2 cellular contexts compared by ENCODE assay signal in the genomic region with DNA sequence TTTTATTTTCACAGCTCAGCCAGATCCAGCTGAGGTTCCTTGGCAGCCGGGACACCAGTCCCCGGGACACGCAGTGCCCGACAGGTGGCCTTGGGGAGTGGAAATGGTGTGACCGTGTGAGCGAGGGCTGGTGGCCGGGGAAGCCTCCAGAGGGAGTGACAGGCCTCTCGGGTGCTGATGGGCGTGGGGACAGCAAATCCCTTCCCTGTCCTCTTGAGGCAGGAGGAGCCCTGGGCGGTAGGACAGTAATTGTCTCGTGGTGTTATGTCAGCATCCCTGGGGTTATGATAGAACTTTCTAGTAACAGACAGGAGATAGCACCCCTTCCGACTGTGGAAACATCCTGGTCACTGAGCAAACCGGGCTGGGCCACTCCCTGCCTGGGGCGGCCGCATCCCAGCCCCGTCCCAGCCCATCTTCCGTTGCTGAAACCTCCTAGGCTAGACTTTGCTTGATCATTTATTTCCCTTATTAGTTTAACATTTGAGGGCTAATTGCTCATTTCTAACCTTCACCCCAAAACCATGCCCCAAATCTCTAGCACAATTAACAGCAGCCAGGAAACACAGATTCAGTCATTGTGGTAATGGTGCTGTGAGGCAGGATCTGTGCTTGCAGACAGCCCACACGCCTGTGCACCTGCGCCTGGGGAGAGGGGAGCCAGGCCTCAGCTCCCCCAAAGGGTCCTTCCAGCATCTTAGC.
TF ChIP-seq lines count a peak whose summit lies in the region.

No MANE protein-coding gene starts in this region.

TF ChIP-seq in HCT116, 20 proteins besides CTCF, POLR2A, EP300 and RAD21:
- TF ChIP-seq POLR2AphosphoS5 (IDR thresholded peaks at IDR 0.05; ENCODE audit: low read depth, low read length) (no peak), EZH2phosphoT487 (IDR thresholded peaks at IDR 0.05; ENCODE audit: borderline replicate concordance) (no peak), SP1 (IDR thresholded peaks at IDR 0.05; ENCODE audit: low read depth) (no peak), ELF1 (IDR thresholded peaks at IDR 0.05; ENCODE audit: borderline replicate concordance, low read depth) (no peak), EGR1 (IDR thresholded peaks at IDR 0.05; ENCODE audit: low read depth) (no peak), SRF (IDR thresholded peaks at IDR 0.05; ENCODE audit: low read depth) (no peak), FOSL1 (IDR thresholded peaks at IDR 0.05; ENCODE audit: low read depth) (no peak), TCF7L2 (IDR thresholded peaks at IDR 0.05; ENCODE audit: borderline replicate concordance, extremely low read depth, insufficient read depth, insufficient read length) (no peak), CBX3 (IDR thresholded peaks at IDR 0.05; ENCODE audit: low read depth) (no peak), YY1 (IDR thresholded peaks at IDR 0.05; ENCODE audit: extremely low read depth, insufficient replicate concordance, low read depth, low read length) (no peak), EZH2 (IDR thresholded peaks at IDR 0.05) (no peak), CEBPB (IDR thresholded peaks at IDR 0.05; ENCODE audit: low read depth) (no peak), ZNF274 (IDR thresholded peaks at IDR 0.05; ENCODE audit: low read depth, low read length) (no peak)
- TF ChIP-seq, protein P1, sequence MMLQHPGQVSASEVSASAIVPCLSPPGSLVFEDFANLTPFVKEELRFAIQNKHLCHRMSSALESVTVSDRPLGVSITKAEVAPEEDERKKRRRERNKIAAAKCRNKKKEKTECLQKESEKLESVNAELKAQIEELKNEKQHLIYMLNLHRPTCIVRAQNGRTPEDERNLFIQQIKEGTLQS (IDR thresholded peaks at IDR 0.05), result no peak
- TF ChIP-seq, protein P2, sequence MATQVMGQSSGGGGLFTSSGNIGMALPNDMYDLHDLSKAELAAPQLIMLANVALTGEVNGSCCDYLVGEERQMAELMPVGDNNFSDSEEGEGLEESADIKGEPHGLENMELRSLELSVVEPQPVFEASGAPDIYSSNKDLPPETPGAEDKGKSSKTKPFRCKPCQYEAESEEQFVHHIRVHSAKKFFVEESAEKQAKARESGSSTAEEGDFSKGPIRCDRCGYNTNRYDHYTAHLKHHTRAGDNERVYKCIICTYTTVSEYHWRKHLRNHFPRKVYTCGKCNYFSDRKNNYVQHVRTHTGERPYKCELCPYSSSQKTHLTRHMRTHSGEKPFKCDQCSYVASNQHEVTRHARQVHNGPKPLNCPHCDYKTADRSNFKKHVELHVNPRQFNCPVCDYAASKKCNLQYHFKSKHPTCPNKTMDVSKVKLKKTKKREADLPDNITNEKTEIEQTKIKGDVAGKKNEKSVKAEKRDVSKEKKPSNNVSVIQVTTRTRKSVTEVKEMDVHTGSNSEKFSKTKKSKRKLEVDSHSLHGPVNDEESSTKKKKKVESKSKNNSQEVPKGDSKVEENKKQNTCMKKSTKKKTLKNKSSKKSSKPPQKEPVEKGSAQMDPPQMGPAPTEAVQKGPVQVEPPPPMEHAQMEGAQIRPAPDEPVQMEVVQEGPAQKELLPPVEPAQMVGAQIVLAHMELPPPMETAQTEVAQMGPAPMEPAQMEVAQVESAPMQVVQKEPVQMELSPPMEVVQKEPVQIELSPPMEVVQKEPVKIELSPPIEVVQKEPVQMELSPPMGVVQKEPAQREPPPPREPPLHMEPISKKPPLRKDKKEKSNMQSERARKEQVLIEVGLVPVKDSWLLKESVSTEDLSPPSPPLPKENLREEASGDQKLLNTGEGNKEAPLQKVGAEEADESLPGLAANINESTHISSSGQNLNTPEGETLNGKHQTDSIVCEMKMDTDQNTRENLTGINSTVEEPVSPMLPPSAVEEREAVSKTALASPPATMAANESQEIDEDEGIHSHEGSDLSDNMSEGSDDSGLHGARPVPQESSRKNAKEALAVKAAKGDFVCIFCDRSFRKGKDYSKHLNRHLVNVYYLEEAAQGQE (IDR thresholded peaks at IDR 0.05; ENCODE audit: low read depth), result no peak
- TF ChIP-seq, protein P3, sequence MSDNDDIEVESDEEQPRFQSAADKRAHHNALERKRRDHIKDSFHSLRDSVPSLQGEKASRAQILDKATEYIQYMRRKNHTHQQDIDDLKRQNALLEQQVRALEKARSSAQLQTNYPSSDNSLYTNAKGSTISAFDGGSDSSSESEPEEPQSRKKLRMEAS (IDR thresholded peaks at IDR 0.05), result no peak
- TF ChIP-seq, protein P4, sequence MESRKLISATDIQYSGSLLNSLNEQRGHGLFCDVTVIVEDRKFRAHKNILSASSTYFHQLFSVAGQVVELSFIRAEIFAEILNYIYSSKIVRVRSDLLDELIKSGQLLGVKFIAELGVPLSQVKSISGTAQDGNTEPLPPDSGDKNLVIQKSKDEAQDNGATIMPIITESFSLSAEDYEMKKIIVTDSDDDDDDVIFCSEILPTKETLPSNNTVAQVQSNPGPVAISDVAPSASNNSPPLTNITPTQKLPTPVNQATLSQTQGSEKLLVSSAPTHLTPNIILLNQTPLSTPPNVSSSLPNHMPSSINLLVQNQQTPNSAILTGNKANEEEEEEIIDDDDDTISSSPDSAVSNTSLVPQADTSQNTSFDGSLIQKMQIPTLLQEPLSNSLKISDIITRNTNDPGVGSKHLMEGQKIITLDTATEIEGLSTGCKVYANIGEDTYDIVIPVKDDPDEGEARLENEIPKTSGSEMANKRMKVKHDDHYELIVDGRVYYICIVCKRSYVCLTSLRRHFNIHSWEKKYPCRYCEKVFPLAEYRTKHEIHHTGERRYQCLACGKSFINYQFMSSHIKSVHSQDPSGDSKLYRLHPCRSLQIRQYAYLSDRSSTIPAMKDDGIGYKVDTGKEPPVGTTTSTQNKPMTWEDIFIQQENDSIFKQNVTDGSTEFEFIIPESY (IDR thresholded peaks at IDR 0.05; ENCODE audit: extremely low read depth, insufficient replicate concordance, low read length), result no peak

TF ChIP-seq in K562, 482 proteins besides CTCF, POLR2A, EP300 and RAD21:
- no peak for TF ChIP-seq NBN (IDR thresholded peaks at IDR 0.05; ENCODE audit: low read depth)
- TF ChIP-seq, protein P5, sequence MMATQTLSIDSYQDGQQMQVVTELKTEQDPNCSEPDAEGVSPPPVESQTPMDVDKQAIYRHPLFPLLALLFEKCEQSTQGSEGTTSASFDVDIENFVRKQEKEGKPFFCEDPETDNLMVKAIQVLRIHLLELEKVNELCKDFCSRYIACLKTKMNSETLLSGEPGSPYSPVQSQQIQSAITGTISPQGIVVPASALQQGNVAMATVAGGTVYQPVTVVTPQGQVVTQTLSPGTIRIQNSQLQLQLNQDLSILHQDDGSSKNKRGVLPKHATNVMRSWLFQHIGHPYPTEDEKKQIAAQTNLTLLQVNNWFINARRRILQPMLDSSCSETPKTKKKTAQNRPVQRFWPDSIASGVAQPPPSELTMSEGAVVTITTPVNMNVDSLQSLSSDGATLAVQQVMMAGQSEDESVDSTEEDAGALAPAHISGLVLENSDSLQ (IDR thresholded peaks at IDR 0.05), result peak; percentile 72
- no peak for TF ChIP-seq RHOXF2B (CRISPR knock-in tag; conservative IDR thresholded peaks at IDR 0.05)
- TF ChIP-seq, protein P6, sequence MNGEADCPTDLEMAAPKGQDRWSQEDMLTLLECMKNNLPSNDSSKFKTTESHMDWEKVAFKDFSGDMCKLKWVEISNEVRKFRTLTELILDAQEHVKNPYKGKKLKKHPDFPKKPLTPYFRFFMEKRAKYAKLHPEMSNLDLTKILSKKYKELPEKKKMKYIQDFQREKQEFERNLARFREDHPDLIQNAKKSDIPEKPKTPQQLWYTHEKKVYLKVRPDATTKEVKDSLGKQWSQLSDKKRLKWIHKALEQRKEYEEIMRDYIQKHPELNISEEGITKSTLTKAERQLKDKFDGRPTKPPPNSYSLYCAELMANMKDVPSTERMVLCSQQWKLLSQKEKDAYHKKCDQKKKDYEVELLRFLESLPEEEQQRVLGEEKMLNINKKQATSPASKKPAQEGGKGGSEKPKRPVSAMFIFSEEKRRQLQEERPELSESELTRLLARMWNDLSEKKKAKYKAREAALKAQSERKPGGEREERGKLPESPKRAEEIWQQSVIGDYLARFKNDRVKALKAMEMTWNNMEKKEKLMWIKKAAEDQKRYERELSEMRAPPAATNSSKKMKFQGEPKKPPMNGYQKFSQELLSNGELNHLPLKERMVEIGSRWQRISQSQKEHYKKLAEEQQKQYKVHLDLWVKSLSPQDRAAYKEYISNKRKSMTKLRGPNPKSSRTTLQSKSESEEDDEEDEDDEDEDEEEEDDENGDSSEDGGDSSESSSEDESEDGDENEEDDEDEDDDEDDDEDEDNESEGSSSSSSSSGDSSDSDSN (IDR thresholded peaks at IDR 0.05; ENCODE audit: borderline replicate concordance in 1 of 2, low read depth in 2 of 2, low read length in 2 of 2), result 0 out of 4 replicates have a peak, but pooled peaks of 1 of the 2 experiments have one; percentile 34
- TF ChIP-seq TAL1 (IDR thresholded peaks at IDR 0.05), result no peak
- TF ChIP-seq, protein P7, sequence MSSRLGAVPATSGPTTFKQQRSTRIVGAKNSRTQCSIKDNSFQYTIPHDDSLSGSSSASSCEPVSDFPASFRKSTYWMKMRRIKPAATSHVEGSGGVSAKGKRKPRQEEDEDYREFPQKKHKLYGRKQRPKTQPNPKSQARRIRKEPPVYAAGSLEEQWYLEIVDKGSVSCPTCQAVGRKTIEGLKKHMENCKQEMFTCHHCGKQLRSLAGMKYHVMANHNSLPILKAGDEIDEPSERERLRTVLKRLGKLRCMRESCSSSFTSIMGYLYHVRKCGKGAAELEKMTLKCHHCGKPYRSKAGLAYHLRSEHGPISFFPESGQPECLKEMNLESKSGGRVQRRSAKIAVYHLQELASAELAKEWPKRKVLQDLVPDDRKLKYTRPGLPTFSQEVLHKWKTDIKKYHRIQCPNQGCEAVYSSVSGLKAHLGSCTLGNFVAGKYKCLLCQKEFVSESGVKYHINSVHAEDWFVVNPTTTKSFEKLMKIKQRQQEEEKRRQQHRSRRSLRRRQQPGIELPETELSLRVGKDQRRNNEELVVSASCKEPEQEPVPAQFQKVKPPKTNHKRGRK (tag; IDR thresholded peaks at IDR 0.05), result no peak
- no peak for TF ChIP-seq TAF1 (IDR thresholded peaks at IDR 0.05; ENCODE audit: control insufficient read depth, extremely low read depth, insufficient read depth, low read length, severe bottlenecking)
- peak; percentile 7 for TF ChIP-seq MEIS2 (IDR thresholded peaks at IDR 0.05; ENCODE audit: partially characterized antibody)
- TF ChIP-seq, protein P8, sequence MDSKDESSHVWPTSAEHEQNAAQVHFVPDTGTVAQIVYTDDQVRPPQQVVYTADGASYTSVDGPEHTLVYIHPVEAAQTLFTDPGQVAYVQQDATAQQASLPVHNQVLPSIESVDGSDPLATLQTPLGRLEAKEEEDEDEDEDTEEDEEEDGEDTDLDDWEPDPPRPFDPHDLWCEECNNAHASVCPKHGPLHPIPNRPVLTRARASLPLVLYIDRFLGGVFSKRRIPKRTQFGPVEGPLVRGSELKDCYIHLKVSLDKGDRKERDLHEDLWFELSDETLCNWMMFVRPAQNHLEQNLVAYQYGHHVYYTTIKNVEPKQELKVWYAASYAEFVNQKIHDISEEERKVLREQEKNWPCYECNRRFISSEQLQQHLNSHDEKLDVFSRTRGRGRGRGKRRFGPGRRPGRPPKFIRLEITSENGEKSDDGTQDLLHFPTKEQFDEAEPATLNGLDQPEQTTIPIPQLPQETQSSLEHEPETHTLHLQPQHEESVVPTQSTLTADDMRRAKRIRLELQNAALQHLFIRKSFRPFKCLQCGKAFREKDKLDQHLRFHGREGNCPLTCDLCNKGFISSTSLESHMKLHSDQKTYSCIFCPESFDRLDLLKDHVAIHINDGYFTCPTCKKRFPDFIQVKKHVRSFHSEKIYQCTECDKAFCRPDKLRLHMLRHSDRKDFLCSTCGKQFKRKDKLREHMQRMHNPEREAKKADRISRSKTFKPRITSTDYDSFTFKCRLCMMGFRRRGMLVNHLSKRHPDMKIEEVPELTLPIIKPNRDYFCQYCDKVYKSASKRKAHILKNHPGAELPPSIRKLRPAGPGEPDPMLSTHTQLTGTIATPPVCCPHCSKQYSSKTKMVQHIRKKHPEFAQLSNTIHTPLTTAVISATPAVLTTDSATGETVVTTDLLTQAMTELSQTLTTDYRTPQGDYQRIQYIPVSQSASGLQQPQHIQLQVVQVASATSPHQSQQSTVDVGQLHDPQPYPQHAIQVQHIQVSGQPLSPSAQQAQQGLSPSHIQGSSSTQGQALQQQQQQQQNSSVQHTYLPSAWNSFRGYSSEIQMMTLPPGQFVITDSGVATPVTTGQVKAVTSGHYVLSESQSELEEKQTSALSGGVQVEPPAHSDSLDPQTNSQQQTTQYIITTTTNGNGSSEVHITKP (IDR thresholded peaks at IDR 0.05; ENCODE audit: partially characterized antibody), result no peak
- no peak for TF ChIP-seq KDM1A (IDR thresholded peaks at IDR 0.05)
- no peak for TF ChIP-seq SIRT6 (IDR thresholded peaks at IDR 0.05; ENCODE audit: low read depth, low read length)
- TF ChIP-seq, protein P9, sequence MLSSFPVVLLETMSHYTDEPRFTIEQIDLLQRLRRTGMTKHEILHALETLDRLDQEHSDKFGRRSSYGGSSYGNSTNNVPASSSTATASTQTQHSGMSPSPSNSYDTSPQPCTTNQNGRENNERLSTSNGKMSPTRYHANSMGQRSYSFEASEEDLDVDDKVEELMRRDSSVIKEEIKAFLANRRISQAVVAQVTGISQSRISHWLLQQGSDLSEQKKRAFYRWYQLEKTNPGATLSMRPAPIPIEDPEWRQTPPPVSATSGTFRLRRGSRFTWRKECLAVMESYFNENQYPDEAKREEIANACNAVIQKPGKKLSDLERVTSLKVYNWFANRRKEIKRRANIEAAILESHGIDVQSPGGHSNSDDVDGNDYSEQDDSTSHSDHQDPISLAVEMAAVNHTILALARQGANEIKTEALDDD (IDR thresholded peaks at IDR 0.05), result no peak
- TF ChIP-seq, protein P10, sequence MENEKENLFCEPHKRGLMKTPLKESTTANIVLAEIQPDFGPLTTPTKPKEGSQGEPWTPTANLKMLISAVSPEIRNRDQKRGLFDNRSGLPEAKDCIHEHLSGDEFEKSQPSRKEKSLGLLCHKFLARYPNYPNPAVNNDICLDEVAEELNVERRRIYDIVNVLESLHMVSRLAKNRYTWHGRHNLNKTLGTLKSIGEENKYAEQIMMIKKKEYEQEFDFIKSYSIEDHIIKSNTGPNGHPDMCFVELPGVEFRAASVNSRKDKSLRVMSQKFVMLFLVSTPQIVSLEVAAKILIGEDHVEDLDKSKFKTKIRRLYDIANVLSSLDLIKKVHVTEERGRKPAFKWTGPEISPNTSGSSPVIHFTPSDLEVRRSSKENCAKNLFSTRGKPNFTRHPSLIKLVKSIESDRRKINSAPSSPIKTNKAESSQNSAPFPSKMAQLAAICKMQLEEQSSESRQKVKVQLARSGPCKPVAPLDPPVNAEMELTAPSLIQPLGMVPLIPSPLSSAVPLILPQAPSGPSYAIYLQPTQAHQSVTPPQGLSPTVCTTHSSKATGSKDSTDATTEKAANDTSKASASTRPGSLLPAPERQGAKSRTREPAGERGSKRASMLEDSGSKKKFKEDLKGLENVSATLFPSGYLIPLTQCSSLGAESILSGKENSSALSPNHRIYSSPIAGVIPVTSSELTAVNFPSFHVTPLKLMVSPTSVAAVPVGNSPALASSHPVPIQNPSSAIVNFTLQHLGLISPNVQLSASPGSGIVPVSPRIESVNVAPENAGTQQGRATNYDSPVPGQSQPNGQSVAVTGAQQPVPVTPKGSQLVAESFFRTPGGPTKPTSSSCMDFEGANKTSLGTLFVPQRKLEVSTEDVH (IDR thresholded peaks at IDR 0.05; ENCODE audit: low read depth, partially characterized antibody), result no peak
- peak; percentile 51 for TF ChIP-seq POLR2G (IDR thresholded peaks at IDR 0.05; ENCODE audit: low read depth, low read length)
- TF ChIP-seq CBX5 (IDR thresholded peaks at IDR 0.05; ENCODE audit: borderline replicate concordance, low read depth), result no peak
